1 cellular context compared by ENCODE assay signal in genomic region chr1:159756397-159756796, GRCh38.
TF ChIP-seq lines count a peak whose summit lies in the region.

No MANE protein-coding gene starts in this region.

TF ChIP-seq in GM23338, 12 proteins besides CTCF, POLR2A, EP300 and RAD21 (continued from another document):
- no peak for TF ChIP-seq ZNF462 (CRISPR knock-in tag; IDR thresholded peaks at IDR 0.05)
- TF ChIP-seq JUNB (IDR thresholded peaks at IDR 0.05; ENCODE audit: unreplicated experiment) = no peak
- TF ChIP-seq STAT1 (IDR thresholded peaks at IDR 0.05; ENCODE audit: unreplicated experiment) = no peak
- TF ChIP-seq NANOG (IDR thresholded peaks at IDR 0.05; ENCODE audit: borderline replicate concordance) = no peak
- no peak for TF ChIP-seq EZH2 (IDR thresholded peaks at IDR 0.05; ENCODE audit: low read depth, unreplicated experiment)
- TF ChIP-seq POLR2AphosphoS5 (IDR thresholded peaks at IDR 0.05; ENCODE audit: low read depth) = no peak
- TF ChIP-seq ZNF331 (CRISPR knock-in tag; IDR thresholded peaks at IDR 0.05; ENCODE audit: low read depth) = no peak
- TF ChIP-seq CREB1 (CRISPR knock-in tag; IDR thresholded peaks at IDR 0.05; ENCODE audit: low read depth) = no peak
TF ChIP-seq in GM23338: peak in this region for 0.
